In genomic region chr6:43667245-43668150, GRCh38 we compare ENCODE assay signal across 1 cellular context.
A peak's percentile ranks its signal among the peaks of the same experiment; 100 is the strongest.
TF ChIP-seq lines count a peak whose summit lies in the region.

No MANE protein-coding gene starts in this region.

TF ChIP-seq in HepG2, 621 proteins besides CTCF, POLR2A, EP300 and RAD21 (continued from another document and continues in another):
- TF ChIP-seq ZHX1 (CRISPR knock-in tag; IDR thresholded peaks at IDR 0.05; ENCODE audit: low read depth) (peak; percentile 47), NCOA5 (CRISPR knock-in tag; IDR thresholded peaks at IDR 0.05) (no peak), ZNF180 (CRISPR knock-in tag; IDR thresholded peaks at IDR 0.05; ENCODE audit: borderline replicate concordance, low read depth) (no peak; the same call in 1 of the 2 replicates), ZNF251 (CRISPR knock-in tag; IDR thresholded peaks at IDR 0.05) (no peak), ZMYM4 (CRISPR knock-in tag; IDR thresholded peaks at IDR 0.05) (no peak; the same call in 1 of the 2 replicates), DBP (CRISPR knock-in tag; IDR thresholded peaks at IDR 0.05; ENCODE audit: not compliant biosample characterization) (no peak), RARG (CRISPR knock-in tag; IDR thresholded peaks at IDR 0.05; ENCODE audit: low read depth) (no peak), BRD4 (CRISPR knock-in tag; IDR thresholded peaks at IDR 0.05) (0 out of 2 replicates have a peak, but pooled peaks have one; percentile 36), PPARG (CRISPR knock-in tag; conservative IDR thresholded peaks at IDR 0.05) (peak; percentile 65), ZBTB2 (CRISPR knock-in tag; IDR thresholded peaks at IDR 0.05; ENCODE audit: low read depth) (no peak), U2AF2 (IDR thresholded peaks at IDR 0.05; ENCODE audit: low read depth, low read length) (no peak), NR3C1 (CRISPR knock-in tag; IDR thresholded peaks at IDR 0.05) (no peak), SMAD3 (CRISPR knock-in tag; IDR thresholded peaks at IDR 0.05) (peak; percentile 32; the same call in 1 of the 2 replicates), KAT2B (IDR thresholded peaks at IDR 0.05; ENCODE audit: borderline replicate concordance, low read depth, low read length) (no peak), ZNF512B (CRISPR knock-in tag; IDR thresholded peaks at IDR 0.05; ENCODE audit: borderline replicate concordance) (no peak), ZFP37 (CRISPR knock-in tag; IDR thresholded peaks at IDR 0.05; ENCODE audit: borderline replicate concordance) (peak; percentile 43; the same call in 1 of the 2 replicates), ZNF451 (CRISPR knock-in tag; IDR thresholded peaks at IDR 0.05) (0 out of 2 replicates have a peak, but pooled peaks have one; percentile 82), ZSCAN30 (CRISPR knock-in tag; IDR thresholded peaks at IDR 0.05) (0 out of 2 replicates have a peak, but pooled peaks have one; percentile 52), ARID3A (IDR thresholded peaks at IDR 0.05; ENCODE audit: low read depth, low read length) (no peak), SATB2 (CRISPR knock-in tag; IDR thresholded peaks at IDR 0.05) (no peak), MXD1 (CRISPR knock-in tag; IDR thresholded peaks at IDR 0.05) (0 out of 2 replicates have a peak, but pooled peaks have one; percentile 32), HNF4A (CRISPR knock-in tag; IDR thresholded peaks at IDR 0.05) (peak; percentile 67), ONECUT2 (CRISPR knock-in tag; IDR thresholded peaks at IDR 0.05) (no peak), LCORL (IDR thresholded peaks at IDR 0.05) (no peak), LCORL (CRISPR knock-in tag; IDR thresholded peaks at IDR 0.05) (peak; percentile 72), TCF7L2 (IDR thresholded peaks at IDR 0.05; ENCODE audit: low read depth, low read length) (no peak), FOXA1 (IDR thresholded peaks at IDR 0.05) (no peak), FOXA1 (CRISPR knock-in tag; IDR thresholded peaks at IDR 0.05) (peak; percentile 26; the same call in 1 of the 2 replicates), ZNF407 (CRISPR knock-in tag; IDR thresholded peaks at IDR 0.05; ENCODE audit: not compliant biosample characterization) (no peak), PRMT3 (CRISPR knock-in tag; IDR thresholded peaks at IDR 0.05; ENCODE audit: borderline replicate concordance, low read depth) (no peak; the same call in 1 of the 2 replicates), SMARCE1 (IDR thresholded peaks at IDR 0.05; ENCODE audit: borderline replicate concordance) (no peak), EZH2 (conservative IDR thresholded peaks at IDR 0.05; ENCODE audit: low read depth, low read length) (no peak), SPEN (CRISPR knock-in tag; IDR thresholded peaks at IDR 0.05; ENCODE audit: low read depth) (peak; percentile 83), RFX5 (IDR thresholded peaks at IDR 0.05; ENCODE audit: low read depth, low read length) (no peak), MXD3 (CRISPR knock-in tag; IDR thresholded peaks at IDR 0.05) (peak; percentile 67; the same call in 1 of the 2 replicates), ATRX (CRISPR knock-in tag; IDR thresholded peaks at IDR 0.05; ENCODE audit: borderline replicate concordance) (no peak), PAWR (CRISPR knock-in tag; IDR thresholded peaks at IDR 0.05; ENCODE audit: borderline replicate concordance) (no peak), ZNF776 (CRISPR knock-in tag; IDR thresholded peaks at IDR 0.05) (no peak; the same call in 1 of the 2 replicates), PBX2 (CRISPR knock-in tag; IDR thresholded peaks at IDR 0.05) (no peak), SIX4 (CRISPR knock-in tag; IDR thresholded peaks at IDR 0.05) (no peak)
